In genomic region chr1:117842408-117843170, GRCh38 we compare ENCODE assay signal across 15 cellular contexts.
DNase-seq lines count a peak whose midpoint lies in the region; ATAC-seq and TF ChIP-seq lines count a peak whose summit lies in the region.
"Had no signal": no experiment of that assay in that cellular context is flagged by ENCODE, and none has a peak within 500 bp of the region (broad histone marks: within the 10 kb centered on the region; RNA-seq: fewer than 3 reads in every experiment).

No MANE protein-coding gene starts in this region.

- TF ChIP-seq POLR2A in lower leg skin (IDR thresholded peaks at IDR 0.05): no peak

- no peaks in the 10 kb centered on the region for H3K36me3 ChIP-seq in BE2C
- no peaks in the 10 kb centered on the region for H3K36me3 ChIP-seq in naive thymus-derived CD4-positive, alpha-beta T cell (ENCODE audit: control insufficient read depth in 2 of 3, insufficient read depth in 3 of 3, low read length in 3 of 3)
- H3K36me3 ChIP-seq: colonic mucosa, HAP-1 had no signal

- no peak overlapping the region for H3K4me3 ChIP-seq in BE2C (ENCODE audit: low read depth, low read length)
- H3K4me3 ChIP-seq in HFF-Myc (replicated peaks; ENCODE audit: low read depth, low read length): no peak overlapping the region
- H3K4me3 ChIP-seq in naive thymus-derived CD4-positive, alpha-beta T cell (ENCODE audit: low read length): no peak overlapping the region
- H3K4me3 ChIP-seq in lower leg skin (ENCODE audit: low read depth, poor library complexity, severe bottlenecking): no peak overlapping the region
- H3K4me3 ChIP-seq: colonic mucosa, HAP-1 had no signal

- H3K4me1 ChIP-seq in BE2C: no peaks in the 10 kb centered on the region
- no peaks in the 10 kb centered on the region for H3K4me1 ChIP-seq in naive thymus-derived CD4-positive, alpha-beta T cell (ENCODE audit: control insufficient read depth in 2 of 2, insufficient read depth in 2 of 2, low read length in 2 of 2)
- H3K4me1 ChIP-seq: colonic mucosa, HAP-1 had no signal

- CTCF ChIA-PET in WTC11 (lab: Charles Lee): interaction anchor here (0.6 to 1.9 kb wide), 6 partner anchors 11 to 88 kb away, joined by 3 to 5 read pairs (median 3); no protein-coding TSS in a partner anchor
- CTCF ChIA-PET in naive thymus-derived CD4-positive, alpha-beta T cell (lab: Charles Lee): no interaction called here

- peaks cover 20% of the 10 kb centered on the region for H3K9me3 Mint-ChIP-seq in WTC11
- H3K9me3 Mint-ChIP-seq in naive thymus-derived CD4-positive, alpha-beta T cell: peaks cover 13 to 50% (median 23%) of the 10 kb centered on the region in 11 donors

- H3K4me3 Mint-ChIP-seq in WTC11: no peak overlapping the region
- no peak overlapping the region for H3K4me3 Mint-ChIP-seq in naive thymus-derived CD4-positive, alpha-beta T cell
- H3K4me3 Mint-ChIP-seq: activated naive CD8-positive, alpha-beta T cell treated with anti-CD3 and anti-CD28 coated beads for 36 hours had no signal

- no peaks in the 10 kb centered on the region; the same call in 1 of the 2 replicates for H3K27me3 Mint-ChIP-seq in WTC11 (ENCODE audit: low read depth)
- no peaks in the 10 kb centered on the region for H3K27me3 Mint-ChIP-seq in naive thymus-derived CD4-positive, alpha-beta T cell
- H3K27me3 Mint-ChIP-seq: activated naive CD8-positive, alpha-beta T cell treated with anti-CD3 and anti-CD28 coated beads for 36 hours had no signal

- POLR2A ChIA-PET in WTC11 (lab: Charles Lee): no interaction called here
- POLR2A ChIA-PET in naive thymus-derived CD4-positive, alpha-beta T cell (lab: Charles Lee): interaction anchor here (0.6 kb wide), 1 partner anchor 374 kb away, joined by 4 read pairs; no protein-coding TSS in a partner anchor

- H3K4me1 Mint-ChIP-seq in WTC11: 0 out of 2 replicates have a peak, but pooled peaks cover 4% of the 10 kb centered on the region
- H3K4me1 Mint-ChIP-seq in naive thymus-derived CD4-positive, alpha-beta T cell: no peaks in the 10 kb centered on the region
- H3K4me1 Mint-ChIP-seq: activated naive CD8-positive, alpha-beta T cell treated with anti-CD3 and anti-CD28 coated beads for 36 hours had no signal

- DNase-seq in BE2C: peak; percentile 22
- DNase-seq in HFF-Myc (ENCODE audit: extremely low read depth, low read depth): no peak
- DNase-seq in WTC11 (ENCODE audit: low spot score): peak; percentile 64
- no peak for DNase-seq in left colon
- DNase-seq in central memory CD4-positive, alpha-beta T cell: no peak
- DNase-seq in naive thymus-derived CD4-positive, alpha-beta T cell: no peak
- DNase-seq in activated gamma-delta T cell treated with Interleukin-2 at 50 U/mL for 16 hours: no peak
- DNase-seq in lower leg skin (ENCODE audit: low spot score in 2 of 2): no peak
- DNase-seq: activated naive CD8-positive, alpha-beta T cell treated with anti-CD3 and anti-CD28 coated beads for 36 hours; colonic mucosa; DMS79 treated with DMSO at 0.1 percent for 48 hours; NCI-H524; stimulated activated CD4-positive, alpha-beta T cell treated with anti-CD3 and anti-CD28 coated beads, Interleukin-1b, Interleukin-23, amount 100 ng/mL, for 48 hours had no signal

- TF ChIP-seq CTCF in BE2C (IDR thresholded peaks at IDR 0.05; ENCODE audit: low read depth, low read length) (no peak), HFF-Myc (IDR thresholded peaks at IDR 0.05; ENCODE audit: low read depth, low read length, missing control alignments) (peak; percentile 4), WTC11 (IDR thresholded peaks at IDR 0.05) (peak; percentile 42; the same call in 1 of the 2 replicates), lower leg skin (IDR thresholded peaks at IDR 0.05) (no peak)

- no peaks in the 10 kb centered on the region for H3K27me3 ChIP-seq in BE2C
- no peaks in the 10 kb centered on the region for H3K27me3 ChIP-seq in naive thymus-derived CD4-positive, alpha-beta T cell (ENCODE audit: control insufficient read depth in 2 of 2, insufficient read depth in 2 of 2, low read length in 2 of 2)
- H3K27me3 ChIP-seq: colonic mucosa had no signal

- WGBS in lower leg skin, 2 donors: 77 to 85% methylated on average over 3 of the region's 3 CpGs

- peak; percentile 97 for ATAC-seq in WTC11
- ATAC-seq in left colon: peak; percentile 34
- no peak for ATAC-seq in naive thymus-derived CD4-positive, alpha-beta T cell

- peaks cover 8% of the 10 kb centered on the region for H3K36me3 Mint-ChIP-seq in WTC11
- peaks cover 10 to 75% (median 67%) of the 10 kb centered on the region in 5 donors for H3K36me3 Mint-ChIP-seq in naive thymus-derived CD4-positive, alpha-beta T cell

- no peak overlapping the region for H3K27ac ChIP-seq in naive thymus-derived CD4-positive, alpha-beta T cell (ENCODE audit: low read depth, low read length)
- H3K27ac ChIP-seq: colonic mucosa, VCaP had no signal

- no peaks in the 10 kb centered on the region for H3K9me3 ChIP-seq in BE2C
- no peaks in the 10 kb centered on the region for H3K9me3 ChIP-seq in naive thymus-derived CD4-positive, alpha-beta T cell (ENCODE audit: control insufficient read depth in 2 of 3, low read length in 3 of 3)
- H3K9me3 ChIP-seq: colonic mucosa, HAP-1 had no signal

- no peak overlapping the region for H3K27ac Mint-ChIP-seq in WTC11
- H3K27ac Mint-ChIP-seq in naive thymus-derived CD4-positive, alpha-beta T cell: no peak overlapping the region
- H3K27ac Mint-ChIP-seq: activated naive CD8-positive, alpha-beta T cell treated with anti-CD3 and anti-CD28 coated beads for 36 hours had no signal

- intact Hi-C loops in left colon (cut with DNase I, micrococcal nuclease): no loop called here
- intact Hi-C loops in naive thymus-derived CD4-positive, alpha-beta T cell (cut with micrococcal nuclease): no loop called here
- intact Hi-C loops in lower leg skin (cut with DNase I; ENCODE audit: low total_unique reads): no loop called here

TF ChIP-seq in WTC11, 78 proteins besides CTCF, POLR2A, EP300 and RAD21:
- TF ChIP-seq ZNF423 (CRISPR knock-in tag; IDR thresholded peaks at IDR 0.05) (peak; percentile 74), HMGA2 (CRISPR knock-in tag; IDR thresholded peaks at IDR 0.05) (no peak)
TF ChIP-seq in WTC11: peak in this region for 1.

Comparison
In these comparisons a context has a peak if more than half of its experiments do, and no peak if none do; other contexts are left out.
1. DNase-seq: peak in BE2C (single experiment) and WTC11 (single experiment); none in HFF-Myc (single experiment), left colon (0 of 2), central memory CD4-positive, alpha-beta T cell (single experiment), naive thymus-derived CD4-positive, alpha-beta T cell (0 of 9), activated gamma-delta T cell treated with Interleukin-2 at 50 U/mL for 16 hours (single experiment) and lower leg skin (0 of 2).
2. CTCF ChIP-seq: peak in HFF-Myc (single experiment) and WTC11 (single experiment); none in BE2C (single experiment) and lower leg skin (0 of 3).